Comparison of ENCODE assay signal across 28 cellular contexts in genomic region chr6:155801046-155801445, GRCh38.
"Had no signal": no experiment of that assay in that cellular context is flagged by ENCODE, and none has a peak within 500 bp of the region (broad histone marks: within the 10 kb centered on the region; RNA-seq: fewer than 3 reads in every experiment).

No MANE protein-coding gene starts in this region.

- H3K27ac ChIP-seq: colonic mucosa, epithelial cell of prostate, esophagus squamous epithelium, gastrocnemius medialis, heart right ventricle, left ventricle myocardium inferior, lower lobe of right lung had no signal

- H3K4me1 Mint-ChIP-seq: endodermal cell, mesothelial cell of epicardium, naive B cell had no signal

- H3K9me3 ChIP-seq: colonic mucosa, gastrocnemius medialis, mucosa of descending colon had no signal

- H3K27ac Mint-ChIP-seq: dendritic cell treated with granulocyte-macrophage colony-stimulating factor and Interleukin-4, amounts not matched to agents 40 ng/mL and 50 ng/mL, for 4 days; effector memory CD8-positive, alpha-beta T cell; endodermal cell; mesothelial cell of epicardium; naive B cell had no signal

- DNase-seq: colonic mucosa; cortex of kidney; effector CD8-positive, alpha-beta T cell; effector memory CD8-positive, alpha-beta T cell; endodermal cell; erythroblast; esophagus squamous epithelium; foreskin fibroblast; foreskin melanocyte; gastrocnemius medialis; glutamatergic neuron; head of caudate nucleus; heart right ventricle; hippocampal formation; kidney glomerular epithelial cell; left colon; left ventricle myocardium inferior; lower lobe of right lung; mesenchymal stem cell; mucosa of descending colon; naive B cell had no signal

- FAIRE-seq: endometrium, keratinocyte had no signal

- H3K27me3 ChIP-seq: colonic mucosa, esophagus squamous epithelium, gastrocnemius medialis, heart right ventricle had no signal

- H3K4me3 Mint-ChIP-seq: dendritic cell treated with granulocyte-macrophage colony-stimulating factor and Interleukin-4, amounts not matched to agents 40 ng/mL and 50 ng/mL, for 4 days; effector memory CD8-positive, alpha-beta T cell; endodermal cell; mesothelial cell of epicardium; naive B cell had no signal

- H3K27me3 Mint-ChIP-seq: dendritic cell treated with granulocyte-macrophage colony-stimulating factor and Interleukin-4, amounts not matched to agents 40 ng/mL and 50 ng/mL, for 4 days; effector memory CD8-positive, alpha-beta T cell; naive B cell had no signal

- ATAC-seq: effector memory CD8-positive, alpha-beta T cell; esophagus mucosa; gastrocnemius medialis; heart right ventricle; left colon; left lobe of liver; lower lobe of right lung; mucosa of descending colon had no signal

- H3K36me3 ChIP-seq: colonic mucosa, esophagus squamous epithelium, gastrocnemius medialis, heart right ventricle, left ventricle myocardium inferior, lower lobe of right lung had no signal

- H3K4me3 ChIP-seq: colonic mucosa, esophagus squamous epithelium, gastrocnemius medialis, heart right ventricle, left ventricle myocardium inferior, lower lobe of right lung, mucosa of descending colon had no signal

- H3K4me1 ChIP-seq: colonic mucosa, esophagus squamous epithelium, gastrocnemius medialis, heart right ventricle, left ventricle myocardium inferior, lower lobe of right lung had no signal

- H3K36me3 Mint-ChIP-seq: mesothelial cell of epicardium, naive B cell had no signal
